ENCODE assay signal across 9 cellular contexts in genomic region chr12:80936642-80937390, GRCh38. TPM values are rescaled to one million over a fixed set of nuclear protein-coding genes. Genes with fewer than 3 reads are reported as not detected.
DNase-seq lines count a peak whose midpoint lies in the region; ATAC-seq and TF ChIP-seq lines count a peak whose summit lies in the region.
"Had no signal": no experiment of that assay in that cellular context is flagged by ENCODE, and none has a peak within 500 bp of the region (broad histone marks: within the 10 kb centered on the region; RNA-seq: fewer than 3 reads in every experiment).

No MANE protein-coding gene starts in this region.

- peak overlapping the region; percentile 61 for H3K4me3 ChIP-seq in hepatocyte

- 1% methylated on average over 62 of the region's 67 CpGs for WGBS in hepatocyte (ENCODE audit: low lambda C conversion rate, missing lambda C conversion rate)

- no peaks in the 10 kb centered on the region for H3K9me3 ChIP-seq in hepatocyte (ENCODE audit: low read depth)

- peak overlapping the region; percentile 74 for H2AFZ ChIP-seq in hepatocyte

- DNase-seq in NCI-H1694 treated with DMSO at 0.1 percent for 48 hours (lab: John Stamatoyannopoulos, UW) (peak; percentile 41), NCI-H1694 (lab: John Stamatoyannopoulos, UW) (no peak), HuH-7.5 (ENCODE audit: low spot score) (peak; percentile 55), anterior cingulate cortex (lab: John Stamatoyannopoulos, UW) (peak in 47 of 58 donors; percentile 3 to 68 (median 36)), hepatocyte (ENCODE audit: low spot score) (peak; percentile 63), putamen (ENCODE audit: low spot score) (peak; percentile 15), KG1 (lab: John Stamatoyannopoulos, UW) (no peak)
- DNase-seq: DND-41 had no signal

- peak; percentile 62 for ATAC-seq in GM21825 (IDR thresholded peaks at IDR 0.05; ENCODE audit: unreplicated experiment)

- no peaks in the 10 kb centered on the region for H4K20me1 ChIP-seq in hepatocyte (ENCODE audit: insufficient read depth, poor library complexity, severe bottlenecking)

- H3K9me2 ChIP-seq in hepatocyte (replicated peaks; ENCODE audit: insufficient read depth): no peaks in the 10 kb centered on the region

- peak overlapping the region; percentile 77 for H3K27ac ChIP-seq in hepatocyte

- H3K36me3 ChIP-seq in hepatocyte (replicated peaks; ENCODE audit: insufficient read depth, low read depth): no peaks in the 10 kb centered on the region

- H3K27me3 ChIP-seq in hepatocyte: peaks cover 16% of the 10 kb centered on the region

- no peaks in the 10 kb centered on the region for H3K4me1 ChIP-seq in hepatocyte (ENCODE audit: insufficient read depth)

- TF ChIP-seq CTCF in hepatocyte (IDR thresholded peaks at IDR 0.05; ENCODE audit: poor library complexity): no peak

- peak overlapping the region; percentile 92 for H3K4me2 ChIP-seq in hepatocyte

- peaks cover 19% of the 10 kb centered on the region for H3K79me2 ChIP-seq in hepatocyte

RNA-seq across cellular contexts. Expression of gene LIN7A, which starts 0.9 kb away (rescaled TPM):
- 9.9 and 11.8 TPM in 2 replicates for total RNA-seq in hepatocyte
- polyA plus RNA-seq in hepatocyte: 3.0 and 5.2 TPM in 2 replicates

Comparison
In these comparisons a context has a peak if more than half of its experiments do, and no peak if none do; other contexts are left out.
1. DNase-seq: peak in NCI-H1694 treated with DMSO at 0.1 percent for 48 hours (single experiment), HuH-7.5 (single experiment), anterior cingulate cortex (47 of 58), hepatocyte (single experiment) and putamen (single experiment); none in NCI-H1694 (single experiment) and KG1 (single experiment).